In the genomic region with DNA sequence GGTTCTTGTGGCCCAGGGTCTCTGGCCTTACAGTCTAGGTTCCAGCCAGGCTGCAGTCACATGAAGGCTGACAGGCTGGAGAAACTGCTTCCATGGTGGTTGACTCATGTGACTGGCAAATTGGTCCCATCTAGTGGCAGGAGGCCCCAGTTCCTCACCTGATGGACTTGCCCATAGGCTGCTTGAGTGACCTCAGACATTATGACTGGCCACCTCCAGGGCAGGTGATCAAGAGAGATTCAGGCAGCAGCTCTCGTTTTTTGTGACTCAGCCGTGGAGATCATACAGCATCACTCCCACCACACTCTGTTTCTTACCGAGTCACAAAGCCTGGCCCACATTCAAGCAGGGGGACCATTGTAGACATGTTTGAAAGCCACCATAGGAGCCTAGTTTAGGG, we compare ENCODE assay signal across 12 cellular contexts. TPM values are rescaled to one million over a fixed set of nuclear protein-coding genes. Genes with fewer than 3 reads are reported as not detected.
DNase-seq lines count a peak whose midpoint lies in the region; ATAC-seq and TF ChIP-seq lines count a peak whose summit lies in the region.
"Had no signal": no experiment of that assay in that cellular context is flagged by ENCODE, and none has a peak within 500 bp of the region (broad histone marks: within the 10 kb centered on the region; RNA-seq: fewer than 3 reads in every experiment).

No MANE protein-coding gene starts in this region.

- POLR2A ChIA-PET in PC-3 (lab: Charles Lee; ENCODE audit: unreplicated experiment) = no interaction called here
- POLR2A ChIA-PET in naive thymus-derived CD8-positive, alpha-beta T cell (lab: Charles Lee) = no interaction called here

- 93% methylated on average over 3 of the region's 3 CpGs for WGBS in endodermal cell (ENCODE audit: insufficient coverage in 1 of 2, insufficient read length in 1 of 2), 2 experiments

- CTCF ChIA-PET in PC-3 (lab: Charles Lee) = no interaction called here

- no peaks in the 10 kb centered on the region for H3K27me3 ChIP-seq in PC-3 (ENCODE audit: low read length)
- no peaks in the 10 kb centered on the region for H3K27me3 ChIP-seq in endodermal cell (ENCODE audit: control insufficient read depth, insufficient read depth, low read length, poor library complexity, severe bottlenecking)

- H3K9me3 Mint-ChIP-seq in activated T-cell treated with anti-CD3 and anti-CD28 coated beads, Interleukin-2, amount 50 U/mL, for 24 hours = no peaks in the 10 kb centered on the region
- no peaks in the 10 kb centered on the region for H3K9me3 Mint-ChIP-seq in endodermal cell
- H3K9me3 Mint-ChIP-seq in naive thymus-derived CD8-positive, alpha-beta T cell = no peaks in the 10 kb centered on the region

- H3K27me3 Mint-ChIP-seq in activated T-cell treated with anti-CD3 and anti-CD28 coated beads, Interleukin-2, amount 50 U/mL, for 24 hours = no peaks in the 10 kb centered on the region
- no peaks in the 10 kb centered on the region for H3K27me3 Mint-ChIP-seq in endodermal cell (ENCODE audit: insufficient read depth)
- H3K27me3 Mint-ChIP-seq in naive thymus-derived CD8-positive, alpha-beta T cell = no peaks in the 10 kb centered on the region

- no TSS peak for BruUV-seq in PC-3 (replicated peaks; lab: Mats Ljungman, UMichigan)

- H3K4me1 Mint-ChIP-seq in activated T-cell treated with anti-CD3 and anti-CD28 coated beads, Interleukin-2, amount 50 U/mL, for 24 hours (ENCODE audit: low read depth) = peaks cover 42% of the 10 kb centered on the region
- H3K4me1 Mint-ChIP-seq in endodermal cell = no peaks in the 10 kb centered on the region
- peaks cover 6 to 29% (median 14%) of the 10 kb centered on the region in 4 donors for H3K4me1 Mint-ChIP-seq in naive thymus-derived CD8-positive, alpha-beta T cell

- no peak overlapping the region for H3K9ac ChIP-seq in PC-3 (ENCODE audit: low read length)
- H3K9ac ChIP-seq in endodermal cell (ENCODE audit: extremely low read depth, low read length, poor library complexity, severe bottlenecking) = no peak overlapping the region

- intact Hi-C loops in PC-3 (cut with micrococcal nuclease) = loop anchor here (5.0 kb wide), 1 partner anchor 272 kb away; no protein-coding TSS in a partner anchor

- H3F3A ChIP-seq in PC-3 (ENCODE audit: low read length, unreplicated experiment) = no peaks in the 10 kb centered on the region

- no peaks in the 10 kb centered on the region; the same call in none of the 2 replicates for H3K36me3 ChIP-seq in PC-3 (ENCODE audit: low read depth, low read length)
- H3K36me3 ChIP-seq in endodermal cell (ENCODE audit: control insufficient read depth, insufficient read depth, low read length) = peaks cover 68% of the 10 kb centered on the region

- H3K79me2 ChIP-seq in PC-3 (ENCODE audit: low read length) = no peaks in the 10 kb centered on the region

- H3K4me3 ChIP-seq in PC-3 (ENCODE audit: low read length) (no peak overlapping the region), endodermal cell (ENCODE audit: low read length) (no peak overlapping the region)

- H3K27ac Mint-ChIP-seq in activated T-cell treated with anti-CD3 and anti-CD28 coated beads, Interleukin-2, amount 50 U/mL, for 24 hours = peak overlapping the region; percentile 73
- H3K27ac Mint-ChIP-seq in endodermal cell = peak overlapping the region; percentile 37
- peak overlapping the region in 5 of 10 donors; percentile 15 to 80 (median 52) for H3K27ac Mint-ChIP-seq in naive thymus-derived CD8-positive, alpha-beta T cell

- DNase-seq in activated T-cell treated with anti-CD3 and anti-CD28 coated beads, Interleukin-2, amount 50 U/mL, for 24 hours = no peak
- DNase-seq in activated T-cell treated with anti-CD3 and anti-CD28 coated beads, Interleukin-2, amount 50 U/mL, for 1 hour = no peak
- DNase-seq in PC-3 (peak; percentile 29), endodermal cell (peak; percentile 43), NCI-H345 (lab: John Stamatoyannopoulos, UW) (no peak)
- DNase-seq in stimulated activated CD8-positive, alpha-beta memory T cell treated with anti-CD3 and anti-CD28 coated beads, Interleukin-4, amount 100 ng/mL, for 48 hours = peak; percentile 42
- DNase-seq in naive thymus-derived CD8-positive, alpha-beta T cell = no peak
- DNase-seq: IMR-90; NCI-H2107; NCI-H69; stimulated activated naive CD4-positive, alpha-beta T cell had no signal

- no peak overlapping the region for H3K4me2 ChIP-seq in PC-3 (ENCODE audit: low read length)

- H3K9me3 ChIP-seq in PC-3 (ENCODE audit: low read length) (no peaks in the 10 kb centered on the region), endodermal cell (ENCODE audit: control insufficient read depth, low read length) (no peaks in the 10 kb centered on the region)

- no peak overlapping the region for H2AFZ ChIP-seq in PC-3 (ENCODE audit: low read length)

- no peaks in the 10 kb centered on the region for H4K20me1 ChIP-seq in PC-3 (ENCODE audit: low read length)

- H3K4me3 Mint-ChIP-seq in activated T-cell treated with anti-CD3 and anti-CD28 coated beads, Interleukin-2, amount 50 U/mL, for 24 hours = no peak overlapping the region
- H3K4me3 Mint-ChIP-seq in endodermal cell = no peak overlapping the region
- H3K4me3 Mint-ChIP-seq in naive thymus-derived CD8-positive, alpha-beta T cell = no peak overlapping the region

- H3K4me1 ChIP-seq in PC-3 (ENCODE audit: insufficient read depth, low read length) (no peaks in the 10 kb centered on the region), endodermal cell (ENCODE audit: control insufficient read depth, insufficient read depth, low read length) (no peaks in the 10 kb centered on the region)

- no peak overlapping the region for H3K27ac ChIP-seq in PC-3 (ENCODE audit: low read length)
- H3K27ac ChIP-seq in endodermal cell (ENCODE audit: low read depth, low read length) = no peak overlapping the region

- ATAC-seq in PC-3 (no peak), GM21737 (IDR thresholded peaks at IDR 0.05; ENCODE audit: unreplicated experiment) (no peak)
- ATAC-seq in naive thymus-derived CD8-positive, alpha-beta T cell = no peak

- TF ChIP-seq CTCF in PC-3 (conservative IDR thresholded peaks at IDR 0.05; ENCODE audit: low read depth, low read length) = no peak
- no peak for TF ChIP-seq CTCF in endodermal cell (conservative IDR thresholded peaks at IDR 0.05)

- no peaks in the 10 kb centered on the region for H3K9me2 ChIP-seq in PC-3 (replicated peaks; ENCODE audit: low read length)

- peaks cover 85% of the 10 kb centered on the region for H3K36me3 Mint-ChIP-seq in activated T-cell treated with anti-CD3 and anti-CD28 coated beads, Interleukin-2, amount 50 U/mL, for 24 hours (ENCODE audit: low read depth)
- H3K36me3 Mint-ChIP-seq in endodermal cell (ENCODE audit: low read depth) = peaks cover 58% of the 10 kb centered on the region
- peaks cover 0 to 63% (median 7%) of the 10 kb centered on the region in 3 donors for H3K36me3 Mint-ChIP-seq in naive thymus-derived CD8-positive, alpha-beta T cell

RNA-seq across cellular contexts. Expression of a gene that starts 34.5 kb away (rescaled TPM):
- 10.9 and 16.2 TPM in 2 replicates for total RNA-seq in PC-3 (2014; rRNA removed)
- 10 to 100 TPM; 32.8 to 37.5 TPM for total RNA-seq in endodermal cell
- polyA plus RNA-seq in endodermal cell (2013, experiment 1 of 2) = 49.0 TPM
- polyA plus RNA-seq in endodermal cell (2013, experiment 2 of 2) = 44.0 TPM
- total RNA-seq in naive thymus-derived CD8-positive, alpha-beta T cell = 10 to 100 TPM; 22.8 to 25.9 TPM
- polyA plus RNA-seq in naive thymus-derived CD8-positive, alpha-beta T cell = 10 to 100 TPM; 10.8 to 16.7 (median 12.0) TPM

Comparison
In these comparisons a context has a peak if more than half of its experiments do, and no peak if none do; other contexts are left out.
1. DNase-seq: peak in PC-3 (single experiment), endodermal cell (single experiment) and stimulated activated CD8-positive, alpha-beta memory T cell treated with anti-CD3 and anti-CD28 coated beads, Interleukin-4, amount 100 ng/mL, for 48 hours (single experiment); none in activated T-cell treated with anti-CD3 and anti-CD28 coated beads, Interleukin-2, amount 50 U/mL, for 24 hours (single experiment), activated T-cell treated with anti-CD3 and anti-CD28 coated beads, Interleukin-2, amount 50 U/mL, for 1 hour (single experiment), NCI-H345 (single experiment) and naive thymus-derived CD8-positive, alpha-beta T cell (0 of 10).